8 cellular contexts compared by ENCODE assay signal in genomic region chr15:91116379-91117067, GRCh38. TPM values are rescaled to one million over a fixed set of nuclear protein-coding genes. Genes with fewer than 3 reads are reported as not detected.
DNase-seq lines count a peak whose midpoint lies in the region; ATAC-seq and TF ChIP-seq lines count a peak whose summit lies in the region.

No MANE protein-coding gene starts in this region.

- ATAC-seq in GM18861 (IDR thresholded peaks at IDR 0.05; ENCODE audit: unreplicated experiment) (peak; percentile 98), HG02763 (IDR thresholded peaks at IDR 0.05; ENCODE audit: unreplicated experiment) (peak; percentile 71), left lung (peak; percentile 37)

- TF ChIP-seq CTCF in left lung (IDR thresholded peaks at IDR 0.05): no peak
- TF ChIP-seq CTCF in sigmoid colon (IDR thresholded peaks at IDR 0.05): no peak

- H3K4me1 ChIP-seq in left lung (no peaks in the 10 kb centered on the region), sigmoid colon (peaks cover 0 to 4% (median 0%) of the 10 kb centered on the region in 4 donors)

- no peak for TF ChIP-seq POLR2A in sigmoid colon (IDR thresholded peaks at IDR 0.05)

- WGBS in sigmoid colon, 2 donors: 26 to 41% methylated on average over 7 of the region's 7 CpGs

- intact Hi-C loops in left lung (cut with DNase I) (no loop called here), sigmoid colon (cut with DNase I) (no loop called here)

- H3K27ac ChIP-seq in left lung (no peak overlapping the region), sigmoid colon (no peak overlapping the region)

- H3K36me3 ChIP-seq in left lung (no peaks in the 10 kb centered on the region), sigmoid colon (no peaks in the 10 kb centered on the region)

- DNase-seq in NCI-H2196 treated with DMSO at 0.1 percent for 48 hours (lab: John Stamatoyannopoulos, UW; ENCODE audit: unreplicated experiment) (peak; percentile 35), left lung (no peak), sigmoid colon (no peak), activated gamma-delta T cell (lab: John Stamatoyannopoulos, UW) (no peak), NK-92 (lab: John Stamatoyannopoulos, UW; ENCODE audit: unreplicated experiment) (no peak), NCI-H2107 (lab: John Stamatoyannopoulos, UW) (no peak)

- H3K9me3 ChIP-seq in left lung: no peaks in the 10 kb centered on the region
- H3K9me3 ChIP-seq in sigmoid colon: no peaks in the 10 kb centered on the region

- TF ChIP-seq EP300 in sigmoid colon (IDR thresholded peaks at IDR 0.05): no peak

- no peak overlapping the region for H3K4me3 ChIP-seq in left lung
- no peak overlapping the region for H3K4me3 ChIP-seq in sigmoid colon

- no peaks in the 10 kb centered on the region for H3K27me3 ChIP-seq in left lung
- no peaks in the 10 kb centered on the region for H3K27me3 ChIP-seq in sigmoid colon

RNA-seq across cellular contexts. Expression of gene SV2B, which starts 16.5 kb away (rescaled TPM):
- under 1 TPM; 0.58 to 0.99 TPM for total RNA-seq in left lung
- 1 to 10 TPM; 2.5 to 5.0 (median 3.6) TPM for total RNA-seq in sigmoid colon
- 1 to 10 TPM in 1 of 3 donors, not detected in 2; 2.0 TPM for polyA plus RNA-seq in sigmoid colon

Comparison
In these comparisons a context has a peak if more than half of its experiments do, and no peak if none do; other contexts are left out.
1. ATAC-seq: peak in every context shown above with its lines; median percentile 98 in GM18861; 71 in HG02763; 37 in left lung.